Comparison of ENCODE assay signal across 21 cellular contexts in the genomic region with DNA sequence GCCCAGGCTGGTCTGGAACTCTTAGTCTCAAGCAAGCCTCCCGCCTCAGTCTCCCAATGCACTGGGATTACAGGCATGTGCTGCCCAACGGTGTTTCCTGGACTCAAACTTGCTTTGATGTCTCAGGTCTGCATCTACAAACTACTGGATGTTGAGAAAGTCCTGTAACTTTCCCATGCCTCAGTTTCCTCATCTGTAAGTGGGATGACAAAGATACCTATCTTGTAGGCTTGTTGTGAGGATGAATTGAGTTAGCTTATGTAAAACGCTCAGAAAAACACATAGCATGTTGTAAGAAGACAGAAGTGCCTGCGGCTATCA.
"Had no signal": no experiment of that assay in that cellular context is flagged by ENCODE, and none has a peak within 500 bp of the region (broad histone marks: within the 10 kb centered on the region; RNA-seq: fewer than 3 reads in every experiment).

No MANE protein-coding gene starts in this region.

- H3K36me3 Mint-ChIP-seq: activated naive CD4-positive, alpha-beta T cell treated with anti-CD3 and anti-CD28 coated beads, Interleukin-2, amount 50 U/mL, for 72 hours; naive B cell; stimulated activated memory B cell treated with anti-CD40 and anti-IgM and Interleukin-4, amounts not matched to agents 10 μg/mL and 1 μg/mL and 100 μg/mL, for 72 hours had no signal

- H3K9me3 ChIP-seq: left ventricle myocardium inferior, pancreas, prostate gland, sigmoid colon, upper lobe of right lung had no signal

- H3K4me3 Mint-ChIP-seq: activated B cell treated with CpG ODN at 0.5 μM for 24 hours; activated CD8-positive, alpha-beta T cell treated with anti-CD3 and anti-CD28 coated beads for 36 hours; activated T-cell treated with anti-CD3 and anti-CD28 coated beads, Interleukin-2, amount 50 U/mL, for 72 hours; naive B cell; stimulated activated memory B cell treated with anti-CD40 and anti-IgM and Interleukin-4, amounts not matched to agents 10 μg/mL and 1 μg/mL and 100 μg/mL, for 72 hours; stimulated activated naive CD8-positive, alpha-beta T cell treated with anti-CD3 and anti-CD28 coated beads, Interleukin-15, amount 100 ng/mL, for 72 hours; T-helper 2 cell treated with Interferon-gamma antibody and Interleukin-4, amounts not matched to agents 5 μg/mL and 100 μg/mL, for 36 hours had no signal

- ATAC-seq: activated CD8-positive, alpha-beta T cell treated with anti-CD3 and anti-CD28 coated beads for 36 hours; activated naive CD4-positive, alpha-beta T cell treated with anti-CD3 and anti-CD28 coated beads, Interleukin-2, amount 50 U/mL, for 72 hours; activated T-cell treated with anti-CD3 and anti-CD28 coated beads, Interleukin-2, amount 50 U/mL, for 72 hours; stimulated activated memory B cell treated with anti-CD40 and anti-IgM and Interleukin-4, amounts not matched to agents 10 μg/mL and 1 μg/mL and 100 μg/mL, for 72 hours; stimulated activated naive CD8-positive, alpha-beta T cell treated with anti-CD3 and anti-CD28 coated beads, Interleukin-15, amount 100 ng/mL, for 72 hours; upper lobe of right lung had no signal

- H3K4me2 ChIP-seq: smooth muscle cell had no signal

- H3K27me3 ChIP-seq: pancreas, sigmoid colon, upper lobe of right lung had no signal

- H3K27me3 Mint-ChIP-seq: activated B cell treated with CpG ODN at 0.5 μM for 24 hours; activated CD8-positive, alpha-beta T cell treated with anti-CD3 and anti-CD28 coated beads for 36 hours; naive B cell; stimulated activated memory B cell treated with anti-CD40 and anti-IgM and Interleukin-4, amounts not matched to agents 10 μg/mL and 1 μg/mL and 100 μg/mL, for 72 hours; stimulated activated naive CD8-positive, alpha-beta T cell treated with anti-CD3 and anti-CD28 coated beads, Interleukin-15, amount 100 ng/mL, for 72 hours had no signal

- H3K27ac Mint-ChIP-seq: activated B cell treated with CpG ODN at 0.5 μM for 24 hours; activated CD8-positive, alpha-beta T cell treated with anti-CD3 and anti-CD28 coated beads for 36 hours; activated naive CD4-positive, alpha-beta T cell treated with anti-CD3 and anti-CD28 coated beads, Interleukin-2, amount 50 U/mL, for 72 hours; activated T-cell treated with anti-CD3 and anti-CD28 coated beads, Interleukin-2, amount 50 U/mL, for 72 hours; stimulated activated memory B cell treated with anti-CD40 and anti-IgM and Interleukin-4, amounts not matched to agents 10 μg/mL and 1 μg/mL and 100 μg/mL, for 72 hours; stimulated activated naive CD8-positive, alpha-beta T cell treated with anti-CD3 and anti-CD28 coated beads, Interleukin-15, amount 100 ng/mL, for 72 hours; T-helper 2 cell treated with Interferon-gamma antibody and Interleukin-4, amounts not matched to agents 5 μg/mL and 100 μg/mL, for 36 hours had no signal

- H3K27ac ChIP-seq: left ventricle myocardium inferior, pancreas, prostate gland, sigmoid colon, upper lobe of right lung had no signal

- H3K36me3 ChIP-seq: left ventricle myocardium inferior, pancreas, prostate gland, sigmoid colon, upper lobe of right lung had no signal

- DNase-seq: activated B cell treated with CpG ODN at 0.5 μM for 24 hours; activated CD8-positive, alpha-beta T cell treated with anti-CD3 and anti-CD28 coated beads for 36 hours; activated naive CD4-positive, alpha-beta T cell; activated T-cell treated with anti-CD3 and anti-CD28 coated beads, Interleukin-2, amount 50 U/mL, for 72 hours; effector memory CD4-positive, alpha-beta T cell; left ventricle myocardium inferior; naive B cell; retina; sigmoid colon; stimulated activated CD4-positive, alpha-beta T cell treated with anti-CD3 and anti-CD28 coated beads, Interleukin-1b, Interleukin-23, amount 100 ng/mL, for 48 hours; stimulated activated CD4-positive, alpha-beta T cell treated with anti-CD3 and anti-CD28 coated beads, Interleukin-4, amount 100 ng/mL, for 4 hours; stimulated activated CD8-positive, alpha-beta memory T cell treated with anti-CD3 and anti-CD28 coated beads, Interleukin-4, amount 100 ng/mL, for 48 hours; stimulated activated naive CD8-positive, alpha-beta T cell treated with anti-CD3 and anti-CD28 coated beads, Interleukin-15, amount 100 ng/mL, for 72 hours; substantia nigra; upper lobe of right lung had no signal

- H3K4me3 ChIP-seq: left ventricle myocardium inferior, pancreas, prostate gland, sigmoid colon, smooth muscle cell, upper lobe of right lung had no signal

- H3K4me1 ChIP-seq: pancreas, prostate gland, upper lobe of right lung had no signal

- H3K9me3 Mint-ChIP-seq: activated B cell treated with CpG ODN at 0.5 μM for 24 hours; activated CD8-positive, alpha-beta T cell treated with anti-CD3 and anti-CD28 coated beads for 36 hours; activated naive CD4-positive, alpha-beta T cell treated with anti-CD3 and anti-CD28 coated beads, Interleukin-2, amount 50 U/mL, for 72 hours; activated T-cell treated with anti-CD3 and anti-CD28 coated beads, Interleukin-2, amount 50 U/mL, for 72 hours; naive B cell; stimulated activated memory B cell treated with anti-CD40 and anti-IgM and Interleukin-4, amounts not matched to agents 10 μg/mL and 1 μg/mL and 100 μg/mL, for 72 hours; stimulated activated naive CD8-positive, alpha-beta T cell treated with anti-CD3 and anti-CD28 coated beads, Interleukin-15, amount 100 ng/mL, for 72 hours; T-helper 2 cell treated with Interferon-gamma antibody and Interleukin-4, amounts not matched to agents 5 μg/mL and 100 μg/mL, for 36 hours had no signal
